In the genomic region with DNA sequence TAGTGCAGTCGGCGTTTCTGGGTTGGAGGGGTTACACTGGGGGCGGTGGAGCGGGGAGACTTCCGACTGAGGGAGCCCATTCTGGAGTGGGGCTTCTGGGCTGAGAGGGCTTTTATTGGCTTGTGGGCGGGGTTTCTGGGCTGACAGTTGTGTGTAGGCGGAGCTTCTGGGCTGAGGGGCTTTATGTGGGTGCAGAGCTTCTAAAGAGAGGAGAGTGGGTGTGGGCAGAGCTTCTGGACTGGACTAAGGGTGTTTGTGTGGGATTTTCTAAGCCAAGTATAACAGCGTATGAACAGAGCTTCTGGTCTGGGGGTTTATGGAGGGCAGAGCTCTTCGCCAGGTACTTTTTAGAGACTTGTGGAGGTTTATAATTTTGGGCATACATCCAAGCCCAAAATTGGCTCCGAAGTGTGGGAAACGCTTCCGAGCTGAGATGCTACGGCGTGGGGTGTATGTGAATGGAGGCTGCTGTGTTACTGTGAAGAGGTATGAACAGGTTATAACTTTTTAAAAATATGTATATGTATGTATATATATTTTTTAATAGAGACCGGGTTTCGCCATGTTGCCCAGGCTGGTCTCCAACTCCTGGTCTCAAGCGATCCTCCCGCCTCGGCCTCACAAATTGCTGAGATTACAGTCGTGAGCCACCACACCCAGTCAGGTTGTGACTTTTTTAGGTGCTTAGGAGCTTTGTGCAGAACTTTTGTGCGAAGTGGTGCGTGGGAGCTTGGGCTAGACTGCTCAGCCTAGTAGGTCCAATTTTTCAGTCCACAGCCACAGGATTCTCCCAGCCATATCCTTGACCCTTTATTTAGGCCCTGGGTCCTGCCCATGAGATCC, we compare ENCODE assay signal across 8 cellular contexts.
A peak's percentile ranks its signal among the peaks of the same experiment; 100 is the strongest.
DNase-seq lines count a peak whose midpoint lies in the region; FAIRE-seq and TF ChIP-seq lines count a peak whose summit lies in the region.

No MANE protein-coding gene starts in this region.

- peaks cover 9% of the 10 kb centered on the region for H3K4me1 ChIP-seq in mucosa of stomach (ENCODE audit: control insufficient read depth, insufficient read depth, low read length)

- TF ChIP-seq EP300 in Ishikawa (IDR thresholded peaks at IDR 0.05; ENCODE audit: borderline replicate concordance): no peak

- DNase-seq in NCI-H2171 (lab: John Stamatoyannopoulos, UW) (no peak), AG08395 (ENCODE audit: low spot score) (no peak), H54 (ENCODE audit: insufficient read length, low spot score) (no peak)
- DNase-seq in stimulated activated naive CD4-positive, alpha-beta T cell treated with Interleukin-2 at 50 U/mL for 16 hours (lab: John Stamatoyannopoulos, UW): no peak

- H3K27me3 ChIP-seq in mucosa of stomach (ENCODE audit: control insufficient read depth, insufficient read depth, low read length): no peaks in the 10 kb centered on the region

- H3K4me3 ChIP-seq in GM12875 (ENCODE audit: low read depth, low read length) (peak overlapping the region; percentile 74), mucosa of stomach (ENCODE audit: low read length) (peak overlapping the region; percentile 80)

- TF ChIP-seq RAD21 in Ishikawa (IDR thresholded peaks at IDR 0.05; ENCODE audit: low read depth): no peak

- 0 out of 2 replicates have a peak, but pooled peaks have one; percentile 14 for TF ChIP-seq CTCF in GM12875 (IDR thresholded peaks at IDR 0.05; ENCODE audit: borderline replicate concordance, insufficient read depth, low read depth, low read length)

- H3K9ac ChIP-seq in mucosa of stomach (ENCODE audit: low read length): peak overlapping the region; percentile 80

- H3K27ac ChIP-seq in cingulate gyrus (ENCODE audit: low read depth, low read length): peak overlapping the region; percentile 97

- peaks cover 7% of the 10 kb centered on the region for H3K36me3 ChIP-seq in mucosa of stomach (ENCODE audit: control insufficient read depth, insufficient read depth, low read length)

- TF ChIP-seq POLR2A in H54 (IDR thresholded peaks at IDR 0.05; ENCODE audit: low read depth, low read length): no peak

- FAIRE-seq in H54 (lab: Jason Lieb, UNC): no peak

- no peaks in the 10 kb centered on the region for H3K9me3 ChIP-seq in mucosa of stomach (ENCODE audit: control insufficient read depth, low read length)

TF ChIP-seq in Ishikawa, 13 proteins besides CTCF, POLR2A, EP300 and RAD21:
- TF ChIP-seq CREB1 (IDR thresholded peaks at IDR 0.05; ENCODE audit: low read depth) (no peak), ZBTB7A (IDR thresholded peaks at IDR 0.05; ENCODE audit: low read depth) (0 out of 2 replicates have a peak, but pooled peaks have one; percentile 67), TCF12 (IDR thresholded peaks at IDR 0.05; ENCODE audit: low read depth) (no peak)
